In the genomic region with DNA sequence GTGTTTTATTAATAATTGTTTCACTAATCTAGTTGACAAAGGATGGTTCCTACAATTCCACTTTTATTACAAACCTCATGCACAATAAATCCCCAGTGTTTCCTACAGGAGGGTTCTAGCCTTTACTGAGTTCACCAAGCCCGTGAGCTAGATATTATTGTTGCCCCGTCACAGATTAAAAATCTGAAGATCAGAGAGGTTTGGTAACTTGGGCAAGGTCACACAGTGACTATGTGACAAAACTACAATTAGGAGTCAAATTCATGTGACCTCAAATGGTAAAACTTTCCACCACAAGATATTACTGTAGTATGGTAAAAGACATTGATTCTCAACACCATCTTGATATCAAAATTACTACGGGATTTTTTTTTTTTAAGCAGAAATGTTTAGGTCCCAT, we compare ENCODE assay signal across 23 cellular contexts.
DNase-seq lines count a peak whose midpoint lies in the region; ATAC-seq, FAIRE-seq and TF ChIP-seq lines count a peak whose summit lies in the region.
"Had no signal": no experiment of that assay in that cellular context is flagged by ENCODE, and none has a peak within 500 bp of the region (broad histone marks: within the 10 kb centered on the region; RNA-seq: fewer than 3 reads in every experiment).

No MANE protein-coding gene starts in this region.

- H2BK120ac ChIP-seq in H1 (replicated peaks; ENCODE audit: low read depth, low read length) (no peak overlapping the region), mesendoderm (ENCODE audit: low read depth, low read length) (no peak overlapping the region)

- H3K4ac ChIP-seq in H1 (replicated peaks; ENCODE audit: insufficient read length, low read depth, low read length) (no peak overlapping the region), mesendoderm (ENCODE audit: low read depth, low read length) (no peak overlapping the region)

- H3K23ac ChIP-seq in H1 (ENCODE audit: insufficient read length) (no peak overlapping the region), mesendoderm (ENCODE audit: low read length) (no peak overlapping the region)

- CTCF ChIA-PET in Caco-2 (lab: Charles Lee), result interaction anchor here (0.5 kb wide), 1 partner anchor 129 kb away, joined by 3 read pairs; no protein-coding TSS in a partner anchor
- CTCF ChIA-PET in HEK293 (lab: Yijun Ruan, JAX), result interaction anchor here (0.6 to 4.4 kb wide), 6 partner anchors 15 to 441 kb away, joined by 4 to 27 read pairs (median 6); no protein-coding TSS in a partner anchor
- CTCF ChIA-PET in H1 (lab: Charles Lee; ENCODE audit: partially characterized antibody), result interaction anchor here (0.6 to 2.0 kb wide), 13 partner anchors 130 to 1408 kb away, joined by 3 to 10 read pairs (median 4); no protein-coding TSS in a partner anchor

- H3K4me2 ChIP-seq in H1 (ENCODE audit: insufficient read depth in 1 of 2, low read depth in 2 of 2, low read length in 2 of 2) (no peak overlapping the region), mesendoderm (ENCODE audit: low read length) (no peak overlapping the region), osteoblast (ENCODE audit: insufficient read depth, low read length) (no peak overlapping the region)
- H3K4me2 ChIP-seq: KMS-11 had no signal

- H4K20me1 ChIP-seq in H1 (replicated peaks in 1 of 2; ENCODE audit: control insufficient read depth in 1 of 2, insufficient read depth in 2 of 2, low read length in 2 of 2), result no peaks in the 10 kb centered on the region
- no peaks in the 10 kb centered on the region for H4K20me1 ChIP-seq in osteoblast (ENCODE audit: insufficient read depth, low read length)

- no peak overlapping the region for H3K18ac ChIP-seq in H1 (ENCODE audit: extremely low read depth, low read length)
- H3K18ac ChIP-seq in mesendoderm (ENCODE audit: low read length), result no peak overlapping the region

- H2BK20ac ChIP-seq in H1 (ENCODE audit: low read length), result no peak overlapping the region

- intact Hi-C loops in Caco-2 (cut with micrococcal nuclease; ENCODE audit: unreplicated experiment), result loop anchor here (2.0 to 10.0 kb wide), 3 partner anchors 195 to 482 kb away; partner anchors contain the start of gene AREG

- H3K4me3 ChIP-seq in Caco-2 (ENCODE audit: low read depth, low read length) (no peak overlapping the region), HEK293 (ENCODE audit: low read depth, low read length) (no peak overlapping the region), H1 (ENCODE audit: extremely low read depth in 1 of 4, insufficient read depth in 2 of 4, low read depth in 3 of 4, low read length in 4 of 4) (no peak overlapping the region), mesendoderm (ENCODE audit: low read length) (no peak overlapping the region), osteoblast (ENCODE audit: insufficient read depth, low read length) (no peak overlapping the region)
- H3K4me3 ChIP-seq: HAP-1 had no signal

- H3K9me3 Mint-ChIP-seq in Caco-2 (ENCODE audit: unreplicated experiment), result no peaks in the 10 kb centered on the region
- H3K9me3 Mint-ChIP-seq: CD4-positive, CD25-positive, alpha-beta regulatory T cell; CD8-positive, alpha-beta memory T cell; HFFc6 had no signal

- TF ChIP-seq CTCF in Caco-2 (IDR thresholded peaks at IDR 0.05; ENCODE audit: insufficient read depth in 1 of 2, low read depth in 1 of 2, low read length in 1 of 2, severe bottlenecking in 1 of 2, unreplicated experiment in 1 of 2), result no peak
- TF ChIP-seq CTCF in HEK293 (tag by site-specific recombination; IDR thresholded peaks at IDR 0.05), result no peak
- no peak for TF ChIP-seq CTCF in H1 (IDR thresholded peaks at IDR 0.05; ENCODE audit: control extremely low read depth in 1 of 3, insufficient read depth in 1 of 3, low read depth in 1 of 3, low read length in 3 of 3)
- TF ChIP-seq CTCF in osteoblast (IDR thresholded peaks at IDR 0.05; ENCODE audit: extremely low read depth, low read depth, low read length), result no peak

- 93% methylated on average over 3 of the region's 3 CpGs; no CpG with 5 or more reads in 1 of the 2 experiments for WGBS in H1 (ENCODE audit: extremely low coverage in 1 of 2, insufficient coverage in 1 of 2, insufficient read length in 1 of 2, insufficient replicate concordance in 2 of 2, low coverage in 1 of 2, low lambda C conversion rate in 2 of 2, missing lambda C conversion rate in 1 of 2), 2 experiments
- WGBS in mesendoderm (ENCODE audit: extremely low coverage, insufficient coverage, low lambda C conversion rate), result no CpG with 5 or more reads among the region's 3 CpGs

- H3K56ac ChIP-seq in H1 (replicated peaks; ENCODE audit: insufficient read length, low read depth, low read length) (no peak overlapping the region), mesendoderm (ENCODE audit: low read length) (no peak overlapping the region)

- H2BK15ac ChIP-seq in H1 (ENCODE audit: low read length) (no peak overlapping the region), mesendoderm (replicated peaks; ENCODE audit: low read depth) (peak overlapping the region; percentile 74)

- no peak overlapping the region for H3K27ac ChIP-seq in HEK293 (ENCODE audit: extremely low read depth, low read depth, low read length)
- H3K27ac ChIP-seq in H1 (ENCODE audit: low read depth, low read length), result no peak overlapping the region
- no peak overlapping the region for H3K27ac ChIP-seq in mesendoderm (ENCODE audit: low read depth, low read length)
- no peak overlapping the region for H3K27ac ChIP-seq in osteoblast (ENCODE audit: low read depth, low read length)
- H3K27ac ChIP-seq: KMS-11 had no signal

- H3K4me1 ChIP-seq in Caco-2 (peaks cover 57% of the 10 kb centered on the region), HEK293 (ENCODE audit: control insufficient read depth, insufficient read depth, low read length) (peaks cover 4% of the 10 kb centered on the region; the same call in 1 of the 2 replicates), H1 (replicated peaks in 1 of 4; ENCODE audit: control insufficient read depth in 3 of 4, insufficient read depth in 4 of 4, low read length in 3 of 4) (peaks cover 0 to 8% (median 0%) of the 10 kb centered on the region in 4 experiments; a peak in 1 of 7 replicates), mesendoderm (ENCODE audit: control insufficient read depth, low read depth, low read length) (no peaks in the 10 kb centered on the region), osteoblast (ENCODE audit: insufficient read depth, low read length) (no peaks in the 10 kb centered on the region)
- H3K4me1 ChIP-seq: BE2C had no signal

- ATAC-seq in GM19035 (IDR thresholded peaks at IDR 0.05; ENCODE audit: unreplicated experiment) (no peak), GM21737 (IDR thresholded peaks at IDR 0.05; ENCODE audit: unreplicated experiment) (no peak)

- H2BK5ac ChIP-seq in H1 (ENCODE audit: low read depth, low read length) (no peak overlapping the region), mesendoderm (ENCODE audit: low read length) (no peak overlapping the region)

- no peaks in the 10 kb centered on the region for H3K27me3 ChIP-seq in Caco-2 (replicated peaks; ENCODE audit: control insufficient read depth, insufficient read depth, low read length)
- no peaks in the 10 kb centered on the region for H3K27me3 ChIP-seq in H1 (replicated peaks in 1 of 4; ENCODE audit: control insufficient read depth in 3 of 4, extremely low read depth in 1 of 4, insufficient read depth in 3 of 4, low read length in 3 of 4)
- H3K27me3 ChIP-seq in mesendoderm (ENCODE audit: insufficient read depth, low read length, poor library complexity), result no peaks in the 10 kb centered on the region
- H3K27me3 ChIP-seq in osteoblast (ENCODE audit: insufficient read depth, low read length), result peaks cover 10% of the 10 kb centered on the region

- H2BK12ac ChIP-seq in H1 (ENCODE audit: low read depth, low read length), result no peak overlapping the region

- H2AFZ ChIP-seq in H1 (ENCODE audit: low read length), result no peak overlapping the region
- H2AFZ ChIP-seq in osteoblast (ENCODE audit: low read length), result no peak overlapping the region

- H3K4me1 Mint-ChIP-seq in Caco-2 (ENCODE audit: low read depth, unreplicated experiment), result peaks cover 61% of the 10 kb centered on the region
- H3K4me1 Mint-ChIP-seq: CD4-positive, CD25-positive, alpha-beta regulatory T cell; CD8-positive, alpha-beta memory T cell had no signal

- BruUV-seq in Caco-2 (replicated peaks; lab: Mats Ljungman, UMichigan), result no TSS peak

- H3K9ac ChIP-seq in H1 (replicated peaks in 1 of 4; ENCODE audit: extremely low read depth in 1 of 4, low read depth in 3 of 4, low read length in 3 of 4) (no peak overlapping the region), mesendoderm (ENCODE audit: low read length) (no peak overlapping the region)
- H3K9ac ChIP-seq: KMS-11 had no signal

- peak overlapping the region; percentile 19 for H4K91ac ChIP-seq in H1 (replicated peaks; ENCODE audit: insufficient read length, low read length)

- no peaks in the 10 kb centered on the region for H3K36me3 ChIP-seq in Caco-2 (ENCODE audit: control insufficient read depth, insufficient read depth, low read length)
- H3K36me3 ChIP-seq in HEK293 (ENCODE audit: control insufficient read depth in 2 of 2, insufficient read depth in 1 of 2, low read length in 2 of 2), result no peaks in the 10 kb centered on the region
- H3K36me3 ChIP-seq in H1 (ENCODE audit: control insufficient read depth in 2 of 4, insufficient read depth in 4 of 4, low read length in 3 of 4), result no peaks in the 10 kb centered on the region
- H3K36me3 ChIP-seq in mesendoderm (ENCODE audit: control insufficient read depth, insufficient read depth, low read length), result no peaks in the 10 kb centered on the region
- no peaks in the 10 kb centered on the region for H3K36me3 ChIP-seq in osteoblast (ENCODE audit: insufficient read depth, low read length)
- H3K36me3 ChIP-seq: BE2C, HAP-1 had no signal

- no peaks in the 10 kb centered on the region for H3K23me2 ChIP-seq in H1 (ENCODE audit: low read depth, low read length)

- TF ChIP-seq POLR2A in H1 (IDR thresholded peaks at IDR 0.05; ENCODE audit: control extremely low read depth in 1 of 2, low read depth in 2 of 2, low read length in 2 of 2), result no peak

- H3K27me3 Mint-ChIP-seq in Caco-2 (ENCODE audit: insufficient read depth, unreplicated experiment), result no peaks in the 10 kb centered on the region
- H3K27me3 Mint-ChIP-seq: CD4-positive, CD25-positive, alpha-beta regulatory T cell had no signal

- H3K4me3 Mint-ChIP-seq in Caco-2 (ENCODE audit: unreplicated experiment), result no peak overlapping the region
- H3K4me3 Mint-ChIP-seq: CD4-positive, CD25-positive, alpha-beta regulatory T cell; CD8-positive, alpha-beta memory T cell; HFFc6 had no signal

- H3K9me3 ChIP-seq in Caco-2, result no peaks in the 10 kb centered on the region
- H3K9me3 ChIP-seq in HEK293 (ENCODE audit: control insufficient read depth, insufficient read depth, low read depth, low read length), result no peaks in the 10 kb centered on the region
- no peaks in the 10 kb centered on the region for H3K9me3 ChIP-seq in H1 (ENCODE audit: insufficient read depth in 2 of 2, low read depth in 1 of 2, low read length in 1 of 2)
- H3K9me3 ChIP-seq in osteoblast (ENCODE audit: low read depth, low read length), result no peaks in the 10 kb centered on the region
- H3K9me3 ChIP-seq: BE2C, HAP-1 had no signal

- peaks cover 13% of the 10 kb centered on the region for H3K36me3 Mint-ChIP-seq in Caco-2 (ENCODE audit: insufficient read depth, unreplicated experiment)
- H3K36me3 Mint-ChIP-seq: CD4-positive, CD25-positive, alpha-beta regulatory T cell; CD8-positive, alpha-beta memory T cell had no signal

- no peak for FAIRE-seq in H1 (lab: Jason Lieb, UNC)
- FAIRE-seq: GM12892, GM18507, HTR-8/SVneo had no signal

- H3K79me1 ChIP-seq in H1 (ENCODE audit: low read depth, low read length), result no peaks in the 10 kb centered on the region
- H3K79me1 ChIP-seq in mesendoderm (ENCODE audit: low read length), result no peaks in the 10 kb centered on the region

- no peak overlapping the region for H3K14ac ChIP-seq in H1 (ENCODE audit: insufficient read length)

- H2AK5ac ChIP-seq in H1 (ENCODE audit: low read depth, low read length), result no peak overlapping the region
- H2AK5ac ChIP-seq in mesendoderm (ENCODE audit: low read length), result no peak overlapping the region

- no peak for TF ChIP-seq EP300 in H1 (IDR thresholded peaks at IDR 0.05; ENCODE audit: borderline replicate concordance in 1 of 2, low read depth in 2 of 2, low read length in 2 of 2)

- no peak for TF ChIP-seq RAD21 in H1 (IDR thresholded peaks at IDR 0.05 in 1 of 2, conservative IDR thresholded peaks at IDR 0.05 in 1 of 2; ENCODE audit: low read depth in 2 of 2, low read length in 2 of 2)

- H4K8ac ChIP-seq in H1 (ENCODE audit: extremely low read depth, insufficient read depth, low read length), result no peak overlapping the region
- no peak overlapping the region for H4K8ac ChIP-seq in mesendoderm (ENCODE audit: low read depth, low read length)

- POLR2A ChIA-PET in Caco-2 (lab: Charles Lee) (interaction anchor here (1.3 kb wide), 1 partner anchor 16 kb away, joined by 6 read pairs; no protein-coding TSS in a partner anchor), HEK293 (lab: Yijun Ruan, JAX) (no interaction called here), H1 (lab: Charles Lee; ENCODE audit: partially characterized antibody) (no interaction called here)

- no peaks in the 10 kb centered on the region for H3K79me2 ChIP-seq in H1 (ENCODE audit: control insufficient read depth in 1 of 2, insufficient read depth in 2 of 2, low read length in 2 of 2)
- H3K79me2 ChIP-seq in mesendoderm (ENCODE audit: control insufficient read depth, insufficient read depth, low read length), result no peaks in the 10 kb centered on the region
- no peaks in the 10 kb centered on the region for H3K79me2 ChIP-seq in osteoblast (ENCODE audit: insufficient read depth, low read length)

- DNase-seq in Caco-2 (no peak), H1 (ENCODE audit: low read depth in 1 of 2, low spot score in 2 of 2) (no peak), mesendoderm (no peak), osteoblast (ENCODE audit: insufficient read length, low spot score, missing footprints) (no peak)
- DNase-seq: ACHN; BE2C; C1 segment of cervical spinal cord; CD4-positive, CD25-positive, alpha-beta regulatory T cell; CD8-positive, alpha-beta memory T cell; COR-L47; DMS153; DMS79; GDM1; GOT3; HFFc6 had no signal

- no peak overlapping the region for H4K5ac ChIP-seq in H1 (ENCODE audit: insufficient read length, low read depth, low read length)
- no peak overlapping the region for H4K5ac ChIP-seq in mesendoderm (ENCODE audit: low read length)

- H3K27ac Mint-ChIP-seq in Caco-2 (ENCODE audit: unreplicated experiment), result peak overlapping the region; percentile 67
- H3K27ac Mint-ChIP-seq: CD4-positive, CD25-positive, alpha-beta regulatory T cell; CD8-positive, alpha-beta memory T cell; HFFc6 had no signal
